ENCODE assay signal across 8 cellular contexts in genomic region chr7:128209229-128210035, GRCh38. TPM values are rescaled to one million over a fixed set of nuclear protein-coding genes. Genes with fewer than 3 reads are reported as not detected.
DNase-seq lines count a peak whose midpoint lies in the region; ATAC-seq and TF ChIP-seq lines count a peak whose summit lies in the region.

No MANE protein-coding gene starts in this region.

- H3K4me3 ChIP-seq in HFF-Myc (replicated peaks; ENCODE audit: low read depth, low read length) (no peak overlapping the region), WERI-Rb-1 (ENCODE audit: low read depth, low read length) (no peak overlapping the region)

- H3K9me3 ChIP-seq in WERI-Rb-1 (ENCODE audit: severe bottlenecking): no peaks in the 10 kb centered on the region

- H3K36me3 ChIP-seq in WERI-Rb-1: no peaks in the 10 kb centered on the region; the same call in 1 of the 2 replicates

- TF ChIP-seq CTCF in HFF-Myc (IDR thresholded peaks at IDR 0.05; ENCODE audit: low read depth, low read length, missing control alignments): peak; percentile 97
- TF ChIP-seq CTCF in WERI-Rb-1 (IDR thresholded peaks at IDR 0.05; ENCODE audit: low read depth, low read length): peak; percentile 98

- DNase-seq in G401 (ENCODE audit: low spot score) (peak; percentile 83), HFF-Myc (ENCODE audit: extremely low read depth, low read depth) (peak; percentile 49), NCI-H2107 (lab: John Stamatoyannopoulos, UW) (peak; percentile 77), WERI-Rb-1 (peak; percentile 59), T47D (ENCODE audit: low read depth in 1 of 2, low spot score in 1 of 2) (peak; percentile 65 to 78), iris pigment epithelial cell (ENCODE audit: low read depth) (peak; percentile 68)
- peak; percentile 25 to 52 for DNase-seq in stimulated activated CD4-positive, alpha-beta T cell treated with anti-CD3 and anti-CD28 coated beads, Interleukin-15, amount 100 ng/mL, for 48 hours (ENCODE audit: low read depth in 2 of 2)

- ATAC-seq in GM21381 (IDR thresholded peaks at IDR 0.05; ENCODE audit: unreplicated experiment): no peak

- in situ Hi-C loops in G401 (cut with HindIII; ENCODE audit: low sequenced_read_pairs): loop anchor here (25.0 kb wide), 1 partner anchor 497 kb away; no protein-coding TSS in a partner anchor
- in situ Hi-C loops in T47D (cut with HindIII; ENCODE audit: low pct_unique_long_range_greater_than_20kb, low sequenced_read_pairs): no loop called here

- no peak overlapping the region for H3K27ac ChIP-seq in WERI-Rb-1

- no peaks in the 10 kb centered on the region for H3K27me3 ChIP-seq in WERI-Rb-1 (ENCODE audit: insufficient read depth, low read depth, severe bottlenecking)

RNA-seq across cellular contexts. Expression of gene LEP, which starts 31.6 kb away (rescaled TPM):
- total RNA-seq in G401 (2014; rRNA removed; shearing (Covaris generic)): not detected in 2 replicates
